ENCODE assay signal across 28 cellular contexts in the genomic region with DNA sequence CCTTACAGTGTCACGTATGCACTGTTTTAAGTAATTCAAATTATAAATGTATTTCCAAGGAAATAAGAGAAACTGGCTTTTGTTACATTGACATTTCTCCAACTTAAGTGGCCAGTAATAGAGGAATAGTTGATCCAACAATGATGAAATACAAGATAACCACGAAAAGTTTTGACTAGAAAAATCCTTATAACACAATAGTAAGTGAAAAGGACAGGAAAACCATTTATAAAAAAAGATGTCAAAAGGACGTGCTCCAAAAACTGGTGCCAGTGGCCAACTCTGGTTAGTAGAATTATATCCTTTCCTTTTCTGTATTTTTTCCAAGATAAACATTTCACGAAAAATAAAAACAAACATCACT.
DNase-seq lines count a peak whose midpoint lies in the region; ATAC-seq and TF ChIP-seq lines count a peak whose summit lies in the region.
"Had no signal": no experiment of that assay in that cellular context is flagged by ENCODE, and none has a peak within 500 bp of the region (broad histone marks: within the 10 kb centered on the region; RNA-seq: fewer than 3 reads in every experiment).

No MANE protein-coding gene starts in this region.

- no peak overlapping the region for H3K9ac ChIP-seq in skeletal muscle satellite cell (ENCODE audit: low read depth, low read length)

- H3K27ac Mint-ChIP-seq in CD8-positive, alpha-beta memory T cell: no peak overlapping the region
- H3K27ac Mint-ChIP-seq in CD4-positive, alpha-beta T cell: no peak overlapping the region
- H3K27ac Mint-ChIP-seq: activated CD4-positive, alpha-beta memory T cell treated with anti-CD3 and anti-CD28 coated beads, Interleukin-2, amount 10 ng/mL, durations not matched to agents 7 days and 5 days; activated naive CD4-positive, alpha-beta T cell treated with anti-CD3 and anti-CD28 coated beads, Interleukin-2, amount 50 U/mL, for 72 hours; activated T-helper 2 cell treated with anti-CD3 and anti-CD28 coated beads, Interferon-gamma antibody, Interleukin-2, Interleukin-4, amounts not matched to agents 10 μg/mL and 5 μg/mL and 100 μg/mL, durations not matched to agents 14 hours and 24 hours and 36 hours; dendritic cell treated with granulocyte-macrophage colony-stimulating factor and Interleukin-4, amounts not matched to agents 40 ng/mL and 50 ng/mL, for 4 days; T-cell had no signal

- POLR2A ChIA-PET in CD8-positive, alpha-beta memory T cell (lab: Charles Lee): no interaction called here
- POLR2A ChIA-PET in CD4-positive, alpha-beta T cell (lab: Charles Lee): no interaction called here

- H3K27ac ChIP-seq in CD8-positive, alpha-beta memory T cell (ENCODE audit: low read depth, low read length): peak overlapping the region; percentile 15
- peak overlapping the region; percentile 35 for H3K27ac ChIP-seq in VCaP
- H3K27ac ChIP-seq in CD4-positive, alpha-beta T cell (ENCODE audit: low read depth, low read length): no peak overlapping the region
- H3K27ac ChIP-seq: SJCRH30 had no signal

- H3K4me1 Mint-ChIP-seq in CD8-positive, alpha-beta memory T cell: no peaks in the 10 kb centered on the region
- no peaks in the 10 kb centered on the region for H3K4me1 Mint-ChIP-seq in CD4-positive, alpha-beta T cell (ENCODE audit: low read depth)
- H3K4me1 Mint-ChIP-seq: activated CD4-positive, alpha-beta memory T cell treated with anti-CD3 and anti-CD28 coated beads, Interleukin-2, amount 10 ng/mL, durations not matched to agents 7 days and 5 days; T-cell had no signal

- no peaks in the 10 kb centered on the region for H3K27me3 ChIP-seq in CD8-positive, alpha-beta memory T cell (ENCODE audit: insufficient read depth, low read length, poor library complexity, severe bottlenecking)
- no peaks in the 10 kb centered on the region for H3K27me3 ChIP-seq in skeletal muscle satellite cell (ENCODE audit: control insufficient read depth, insufficient read depth, low read length)
- H3K27me3 ChIP-seq in CD4-positive, alpha-beta T cell (ENCODE audit: control insufficient read depth, insufficient read depth, low read length): no peaks in the 10 kb centered on the region
- H3K27me3 ChIP-seq: MG63, right lobe of liver, SJCRH30 had no signal

- H3K9me3 ChIP-seq in CD8-positive, alpha-beta memory T cell (ENCODE audit: low read length): no peaks in the 10 kb centered on the region
- H3K9me3 ChIP-seq in skeletal muscle satellite cell (replicated peaks; ENCODE audit: low read length): no peaks in the 10 kb centered on the region
- H3K9me3 ChIP-seq in CD4-positive, alpha-beta T cell (ENCODE audit: control insufficient read depth, low read length): no peaks in the 10 kb centered on the region
- H3K9me3 ChIP-seq: MG63, right lobe of liver, SJCRH30 had no signal

- H3K4me3 ChIP-seq in CD8-positive, alpha-beta memory T cell (ENCODE audit: low read length): no peak overlapping the region
- no peak overlapping the region for H3K4me3 ChIP-seq in fibroblast of the aortic adventitia (ENCODE audit: low read depth, low read length)
- no peak overlapping the region for H3K4me3 ChIP-seq in skeletal muscle satellite cell (ENCODE audit: low read length)
- H3K4me3 ChIP-seq: lung, MG63, right lobe of liver, SJCRH30 had no signal

- H3K4me2 ChIP-seq in skeletal muscle satellite cell (ENCODE audit: low read length): peak overlapping the region; percentile 42

- H3K4me3 Mint-ChIP-seq in CD8-positive, alpha-beta memory T cell: no peak overlapping the region
- no peak overlapping the region for H3K4me3 Mint-ChIP-seq in CD4-positive, alpha-beta T cell
- H3K4me3 Mint-ChIP-seq: activated CD4-positive, alpha-beta memory T cell treated with anti-CD3 and anti-CD28 coated beads, Interleukin-2, amount 10 ng/mL, durations not matched to agents 7 days and 5 days; dendritic cell treated with granulocyte-macrophage colony-stimulating factor and Interleukin-4, amounts not matched to agents 40 ng/mL and 50 ng/mL, for 4 days; T-cell had no signal

- DNase-seq in CD8-positive, alpha-beta memory T cell: no peak
- DNase-seq in fibroblast of the aortic adventitia (ENCODE audit: low read depth) (peak; percentile 90), NCI-H524 (lab: John Stamatoyannopoulos, UW) (no peak)
- DNase-seq in CD4-positive, alpha-beta T cell: no peak
- DNase-seq: activated CD4-positive, alpha-beta memory T cell treated with anti-CD3 and anti-CD28 coated beads, Interleukin-2, amount 10 ng/mL, durations not matched to agents 7 days and 5 days; activated CD8-positive, alpha-beta memory T cell treated with anti-CD3 and anti-CD28 coated beads, Interleukin-2, amount 50 U/mL, for 48 hours; C1 segment of cervical spinal cord; Calu3; central memory CD4-positive, alpha-beta T cell; GF-D8; KBM-7; kidney; NCI-H1930; right lobe of liver; stimulated activated naive CD8-positive, alpha-beta T cell treated with anti-CD3 and anti-CD28 coated beads, Interleukin-15, Interleukin-2, amounts not matched to agents 100 U/mL and 50 U/mL, for 24 hours; T-cell had no signal

- no peak for ATAC-seq in HG03139 (IDR thresholded peaks at IDR 0.05; ENCODE audit: unreplicated experiment)
- ATAC-seq in CD4-positive, alpha-beta T cell (ENCODE audit: poor library complexity): no peak
- ATAC-seq: activated CD4-positive, CD25-positive, alpha-beta regulatory T cell treated with anti-CD3 and anti-CD28 coated beads, Interleukin-2, amount 50 U/mL, for 24 hours; activated naive CD4-positive, alpha-beta T cell treated with anti-CD3 and anti-CD28 coated beads, Interleukin-2, amount 50 U/mL, for 72 hours; HCT116; stimulated activated naive CD8-positive, alpha-beta T cell treated with anti-CD3 and anti-CD28 coated beads, Interleukin-15, Interleukin-2, amounts not matched to agents 100 U/mL and 50 U/mL, for 24 hours; T-cell had no signal

- intact Hi-C loops in CD4-positive, alpha-beta T cell (cut with DNase I, micrococcal nuclease): no loop called here

- no peaks in the 10 kb centered on the region for H3K27me3 Mint-ChIP-seq in CD8-positive, alpha-beta memory T cell
- H3K27me3 Mint-ChIP-seq in CD4-positive, alpha-beta T cell: no peaks in the 10 kb centered on the region
- H3K27me3 Mint-ChIP-seq: activated CD4-positive, alpha-beta memory T cell treated with anti-CD3 and anti-CD28 coated beads, Interleukin-2, amount 10 ng/mL, durations not matched to agents 7 days and 5 days; dendritic cell treated with granulocyte-macrophage colony-stimulating factor and Interleukin-4, amounts not matched to agents 40 ng/mL and 50 ng/mL, for 4 days; T-cell had no signal

- no peaks in the 10 kb centered on the region for H3K4me1 ChIP-seq in CD8-positive, alpha-beta memory T cell (ENCODE audit: insufficient read depth, low read length)
- peaks cover 15% of the 10 kb centered on the region for H3K4me1 ChIP-seq in skeletal muscle satellite cell (ENCODE audit: control insufficient read depth, insufficient read depth, low read length)

- H3K36me3 ChIP-seq in CD8-positive, alpha-beta memory T cell (ENCODE audit: insufficient read depth, low read length): peaks cover 4% of the 10 kb centered on the region
- peaks cover 6% of the 10 kb centered on the region for H3K36me3 ChIP-seq in skeletal muscle satellite cell (ENCODE audit: insufficient read depth, low read length)
- H3K36me3 ChIP-seq: MG63, right lobe of liver, SJCRH30 had no signal

- CTCF ChIA-PET in CD8-positive, alpha-beta memory T cell (lab: Charles Lee): no interaction called here
- CTCF ChIA-PET in CD4-positive, alpha-beta T cell (lab: Charles Lee): no interaction called here

- H3K9me3 Mint-ChIP-seq in CD8-positive, alpha-beta memory T cell: no peaks in the 10 kb centered on the region
- H3K9me3 Mint-ChIP-seq in CD4-positive, alpha-beta T cell: no peaks in the 10 kb centered on the region
- H3K9me3 Mint-ChIP-seq: activated CD4-positive, alpha-beta memory T cell treated with anti-CD3 and anti-CD28 coated beads, Interleukin-2, amount 10 ng/mL, durations not matched to agents 7 days and 5 days; activated naive CD4-positive, alpha-beta T cell treated with anti-CD3 and anti-CD28 coated beads, Interleukin-2, amount 50 U/mL, for 72 hours; activated T-helper 2 cell treated with anti-CD3 and anti-CD28 coated beads, Interferon-gamma antibody, Interleukin-2, Interleukin-4, amounts not matched to agents 10 μg/mL and 5 μg/mL and 100 μg/mL, durations not matched to agents 14 hours and 24 hours and 36 hours; dendritic cell treated with granulocyte-macrophage colony-stimulating factor and Interleukin-4, amounts not matched to agents 40 ng/mL and 50 ng/mL, for 4 days; endodermal cell; T-cell had no signal

- TF ChIP-seq CTCF in VCaP (conservative IDR thresholded peaks at IDR 0.05) (no peak), fibroblast of the aortic adventitia (IDR thresholded peaks at IDR 0.05; ENCODE audit: insufficient read depth, low read length) (no peak)
- no peak for TF ChIP-seq CTCF in CD4-positive, alpha-beta T cell (IDR thresholded peaks at IDR 0.05)

- peaks cover under 1 to 77% (median 15%) of the 10 kb centered on the region in 3 donors for H3K36me3 Mint-ChIP-seq in CD8-positive, alpha-beta memory T cell
- H3K36me3 Mint-ChIP-seq in CD4-positive, alpha-beta T cell (ENCODE audit: low read depth): peaks cover 85% of the 10 kb centered on the region
